ENCODE assay signal across 21 cellular contexts in the genomic region with DNA sequence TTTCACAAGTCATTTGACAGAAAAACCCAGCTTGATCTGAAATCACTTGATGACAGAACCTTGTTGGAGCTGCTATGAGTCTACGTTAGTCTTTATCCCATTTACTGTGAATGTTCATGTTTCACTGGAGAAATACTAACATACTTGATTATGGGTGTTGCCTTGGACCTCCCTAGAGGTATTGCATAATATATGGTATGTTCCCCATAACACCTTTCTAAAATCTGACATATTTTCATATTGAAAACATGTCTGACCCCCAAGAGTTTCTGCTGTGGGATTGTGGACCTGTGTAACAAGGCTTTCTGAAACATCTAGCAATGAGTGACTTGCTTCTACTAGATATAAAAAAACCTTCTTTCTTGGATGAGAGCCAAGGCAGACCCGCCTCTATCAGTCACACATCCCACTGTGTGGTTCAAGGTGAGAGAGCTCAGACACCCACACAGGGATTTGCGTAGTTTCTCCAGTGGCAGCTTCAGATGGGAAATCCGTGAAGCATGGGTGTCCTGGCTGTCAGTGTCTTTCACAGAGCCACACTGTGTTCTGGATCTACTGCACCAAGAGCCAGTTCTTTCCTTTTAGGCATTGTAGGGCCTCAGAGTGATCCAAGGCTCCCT. TPM values are rescaled to one million over a fixed set of nuclear protein-coding genes. Genes with fewer than 3 reads are reported as not detected.
DNase-seq lines count a peak whose midpoint lies in the region; ATAC-seq and TF ChIP-seq lines count a peak whose summit lies in the region.
"Had no signal": no experiment of that assay in that cellular context is flagged by ENCODE, and none has a peak within 500 bp of the region (broad histone marks: within the 10 kb centered on the region; RNA-seq: fewer than 3 reads in every experiment).

No MANE protein-coding gene starts in this region.

- intact Hi-C loops in left ventricle myocardium inferior (cut with micrococcal nuclease): no loop called here

- no peak for TF ChIP-seq CTCF in left ventricle myocardium inferior (IDR thresholded peaks at IDR 0.05; ENCODE audit: borderline replicate concordance)

- no peak for ATAC-seq in HG02970 (IDR thresholded peaks at IDR 0.05; ENCODE audit: low FRiP score, unreplicated experiment)
- ATAC-seq: A549, mucosa of descending colon had no signal

- peaks cover 36% of the 10 kb centered on the region for H3K4me1 ChIP-seq in left ventricle myocardium inferior

- DNase-seq in NCI-H2171 treated with DMSO at 0.1 percent for 48 hours (lab: John Stamatoyannopoulos, UW) (peak; percentile 36), NCI-H2171 (lab: John Stamatoyannopoulos, UW) (no peak), SW480 (ENCODE audit: low spot score) (peak; percentile 15), hypothalamus (lab: John Stamatoyannopoulos, UW) (no peak), left ventricle myocardium inferior (no peak)
- peak; percentile 27 for DNase-seq in stimulated activated CD4-positive, alpha-beta T cell treated with anti-CD3 and anti-CD28 coated beads, Interleukin-15, amount 100 ng/mL, for 24 hours
- no peak for DNase-seq in stimulated activated CD4-positive, alpha-beta T cell treated with anti-CD3 and anti-CD28 coated beads, Interleukin-2, amount 100 ng/mL, for 48 hours
- DNase-seq: activated CD4-positive, CD25-positive, alpha-beta regulatory T cell treated with anti-CD3 and anti-CD28 coated beads, Interleukin-2, amount 50 U/mL, for 72 hours; activated naive CD4-positive, alpha-beta T cell treated with Interleukin-2 at 50 U/mL for 16 hours; AML-193; CD4-positive, alpha-beta memory T cell; kidney; mucosa of descending colon; NCI-H524; stimulated activated CD4-positive, alpha-beta T cell treated with anti-CD3 and anti-CD28 coated beads, Interleukin-2, amount 100 ng/mL, for 24 hours had no signal

- no peak overlapping the region for H3K27ac ChIP-seq in left ventricle myocardium inferior (replicated peaks)
- H3K27ac ChIP-seq: A549, epithelial cell of prostate, tibial nerve had no signal

- H3K36me3 ChIP-seq in left ventricle myocardium inferior: no peaks in the 10 kb centered on the region
- H3K36me3 ChIP-seq: tibial nerve had no signal

- H3K4me3 ChIP-seq in left ventricle myocardium inferior: no peak overlapping the region
- H3K4me3 ChIP-seq: A549, lung, mucosa of descending colon, smooth muscle cell, tibial nerve had no signal

- no peaks in the 10 kb centered on the region for H3K27me3 ChIP-seq in left ventricle myocardium inferior (ENCODE audit: low read depth)
- H3K27me3 ChIP-seq: tibial nerve had no signal

- H3K9me3 ChIP-seq in left ventricle myocardium inferior (replicated peaks): no peaks in the 10 kb centered on the region
- H3K9me3 ChIP-seq: A549, mucosa of descending colon, tibial nerve had no signal

RNA-seq across cellular contexts. Expression of a gene that starts 4.6 kb away (rescaled TPM):
- total RNA-seq in left ventricle myocardium inferior: 108 TPM

RNA-seq across cellular contexts. Expression of a gene that starts 22.6 kb away (rescaled TPM):
- 2.6 TPM for total RNA-seq in left ventricle myocardium inferior

Comparison
In these comparisons a context has a peak if more than half of its experiments do, and no peak if none do; other contexts are left out.
1. DNase-seq: peak in NCI-H2171 treated with DMSO at 0.1 percent for 48 hours (single experiment), stimulated activated CD4-positive, alpha-beta T cell treated with anti-CD3 and anti-CD28 coated beads, Interleukin-15, amount 100 ng/mL, for 24 hours (single experiment) and SW480 (single experiment); none in NCI-H2171 (single experiment), stimulated activated CD4-positive, alpha-beta T cell treated with anti-CD3 and anti-CD28 coated beads, Interleukin-2, amount 100 ng/mL, for 48 hours (0 of 2), hypothalamus (0 of 51) and left ventricle myocardium inferior (single experiment).